Comparison of ENCODE assay signal across 8 cellular contexts in genomic region chr14:87992720-87993484, GRCh38. TPM values are rescaled to one million over a fixed set of nuclear protein-coding genes. Genes with fewer than 3 reads are reported as not detected.
DNase-seq lines count a peak whose midpoint lies in the region; ATAC-seq and TF ChIP-seq lines count a peak whose summit lies in the region.

TSS of gene GALC (minus strand) at chr14:87993182. CDS start at chr14:87993164, 18 bp downstream.

- H3K4me3 ChIP-seq in HUES64 (ENCODE audit: low read length): peak within 1 kb of the TSS; percentile 72
- H3K4me3 ChIP-seq in fibroblast of lung (replicated peaks in 1 of 4; ENCODE audit: control extremely low read depth in 1 of 4, insufficient read depth in 1 of 4, low read depth in 3 of 4, low read length in 4 of 4): peak within 1 kb of the TSS; percentile 45 to 80 (median 69)

- H3K4me1 Mint-ChIP-seq in naive thymus-derived CD8-positive, alpha-beta T cell: peaks cover 43 to 80% (median 69%) of the 10 kb centered on the region in 4 donors
- H3K4me1 Mint-ChIP-seq in stimulated activated naive B cell treated with anti-CD40 and anti-IgM and Interleukin-4, amounts not matched to agents 10 μg/mL and 1 μg/mL and 100 μg/mL, for 72 hours: peaks cover 33 to 38% of the 10 kb centered on the region in 2 donors

- peak within 1 kb of the TSS; percentile 73 for H3K4me2 ChIP-seq in fibroblast of lung (ENCODE audit: extremely low read depth, insufficient read depth, low read length)

- peak; percentile 90 for DNase-seq in COR-L47 (lab: John Stamatoyannopoulos, UW)
- peak; percentile 46 for DNase-seq in RPMI8226
- peak; percentile 94 for DNase-seq in activated T-helper 9 cell treated with anti-CD3 and anti-CD28 coated beads, Interleukin-2, amount 50 U/mL, for 16 hours (ENCODE audit: low read depth)
- peak; percentile 90 to 94 for DNase-seq in fibroblast of lung (ENCODE audit: low read depth in 2 of 2)
- peak; percentile 87 to 97 (median 94) for DNase-seq in naive thymus-derived CD8-positive, alpha-beta T cell
- peak; percentile 95 for DNase-seq in stimulated activated naive B cell treated with anti-CD40 and anti-IgM and Interleukin-4, amounts not matched to agents 10 μg/mL and 1 μg/mL and 100 μg/mL, for 72 hours

- no peaks in the 10 kb centered on the region for H4K20me1 ChIP-seq in fibroblast of lung (ENCODE audit: control insufficient read depth, extremely low read depth, insufficient read depth, low read length)

- no peaks in the 10 kb centered on the region for H3K27me3 Mint-ChIP-seq in naive thymus-derived CD8-positive, alpha-beta T cell
- no peaks in the 10 kb centered on the region for H3K27me3 Mint-ChIP-seq in stimulated activated naive B cell treated with anti-CD40 and anti-IgM and Interleukin-4, amounts not matched to agents 10 μg/mL and 1 μg/mL and 100 μg/mL, for 72 hours

- TF ChIP-seq CTCF in fibroblast of lung (conservative IDR thresholded peaks at IDR 0.05 in 1 of 2, IDR thresholded peaks at IDR 0.05 in 1 of 2; ENCODE audit: low read depth in 1 of 2, low read length in 2 of 2): no peak

- H3K9ac ChIP-seq in HUES64 (ENCODE audit: low read depth, low read length) (peak within 1 kb of the TSS; percentile 87), fibroblast of lung (ENCODE audit: insufficient read depth, low read length) (peak within 1 kb of the TSS; percentile 71)

- H2AFZ ChIP-seq in fibroblast of lung (ENCODE audit: low read length): peak within 1 kb of the TSS; percentile 97

- H3K4me1 ChIP-seq in HUES64 (ENCODE audit: insufficient read depth, low read length) (peaks cover 6% of the 10 kb centered on the region; the same call in 1 of the 2 replicates), fibroblast of lung (ENCODE audit: control insufficient read depth, extremely low read depth, insufficient read depth, low read length) (peaks cover 4% of the 10 kb centered on the region)

- POLR2A ChIA-PET in naive thymus-derived CD8-positive, alpha-beta T cell (lab: Charles Lee): interaction anchor here (0.7 to 7.2 kb wide), 14 partner anchors 9 to 176 kb away, joined by 3 to 125 read pairs (median 7); partner anchors contain the start of gene GPR65

- peak within 1 kb of the TSS; percentile 78 for H3K27ac ChIP-seq in HUES64 (ENCODE audit: low read depth, low read length)
- peak within 1 kb of the TSS; percentile 85 for H3K27ac ChIP-seq in fibroblast of lung (ENCODE audit: insufficient read depth, low read length)

- H3K36me3 ChIP-seq in HUES64 (ENCODE audit: insufficient read depth, low read length): no peaks in the 10 kb centered on the region
- H3K36me3 ChIP-seq in fibroblast of lung (ENCODE audit: control insufficient read depth, insufficient read depth, low read length): no peaks in the 10 kb centered on the region

- no peaks in the 10 kb centered on the region for H3K79me2 ChIP-seq in fibroblast of lung (ENCODE audit: control insufficient read depth, insufficient read depth, low read length)

- 1% methylated on average over 79 of the region's 79 CpGs for WGBS in HUES64

- H3K9me3 ChIP-seq in HUES64 (ENCODE audit: insufficient read depth, low read depth, low read length) (no peaks in the 10 kb centered on the region), fibroblast of lung (ENCODE audit: control insufficient read depth, insufficient read depth, low read depth, low read length) (no peaks in the 10 kb centered on the region)

- ATAC-seq in GM21360 (IDR thresholded peaks at IDR 0.05; ENCODE audit: unreplicated experiment): peak; percentile 86
- ATAC-seq in naive thymus-derived CD8-positive, alpha-beta T cell: peak; percentile 84 to 88
- ATAC-seq in stimulated activated naive B cell treated with anti-CD40 and anti-IgM and Interleukin-4, amounts not matched to agents 10 μg/mL and 1 μg/mL and 100 μg/mL, for 72 hours (replicated peaks): peak; percentile 85 to 87

- H3K4me3 Mint-ChIP-seq in naive thymus-derived CD8-positive, alpha-beta T cell: peak within 1 kb of the TSS; percentile 83 to 99 (median 97)
- H3K4me3 Mint-ChIP-seq in stimulated activated naive B cell treated with anti-CD40 and anti-IgM and Interleukin-4, amounts not matched to agents 10 μg/mL and 1 μg/mL and 100 μg/mL, for 72 hours: peak within 1 kb of the TSS; percentile 85 to 90

- peak within 1 kb of the TSS; percentile 99 to 100 (median 99) for H3K27ac Mint-ChIP-seq in naive thymus-derived CD8-positive, alpha-beta T cell
- H3K27ac Mint-ChIP-seq in stimulated activated naive B cell treated with anti-CD40 and anti-IgM and Interleukin-4, amounts not matched to agents 10 μg/mL and 1 μg/mL and 100 μg/mL, for 72 hours: peak within 1 kb of the TSS; percentile 98

- H3K27me3 ChIP-seq in HUES64 (ENCODE audit: insufficient read depth, low read length) (no peaks in the 10 kb centered on the region), fibroblast of lung (ENCODE audit: control insufficient read depth, insufficient read depth, low read length) (no peaks in the 10 kb centered on the region)

- H3K36me3 Mint-ChIP-seq in naive thymus-derived CD8-positive, alpha-beta T cell: peaks cover 0 to 2% (median 0%) of the 10 kb centered on the region in 3 donors
- H3K36me3 Mint-ChIP-seq in stimulated activated naive B cell treated with anti-CD40 and anti-IgM and Interleukin-4, amounts not matched to agents 10 μg/mL and 1 μg/mL and 100 μg/mL, for 72 hours: no peaks in the 10 kb centered on the region

- no peaks in the 10 kb centered on the region for H3K9me3 Mint-ChIP-seq in naive thymus-derived CD8-positive, alpha-beta T cell
- H3K9me3 Mint-ChIP-seq in stimulated activated naive B cell treated with anti-CD40 and anti-IgM and Interleukin-4, amounts not matched to agents 10 μg/mL and 1 μg/mL and 100 μg/mL, for 72 hours: no peaks in the 10 kb centered on the region

RNA-seq across cellular contexts. Expression of gene GALC, which starts in this region (rescaled TPM):
- 11.4 TPM for polyA plus RNA-seq in HUES64 (2013, experiment 1 of 2)
- 15.8 TPM for polyA plus RNA-seq in HUES64 (2013, experiment 2 of 2)
- total RNA-seq in fibroblast of lung: 18.7 and 22.8 TPM in 2 replicates
- 12.9 and 13.3 TPM in 2 replicates for polyA plus RNA-seq in fibroblast of lung
- polyA plus RNA-seq in fibroblast of lung (2012): 8.4 and 9.0 TPM in 2 replicates
- polyA minus RNA-seq in fibroblast of lung (ENCODE audit: low replicate concordance): 3.1 and 4.0 TPM in 2 replicates
- total RNA-seq in naive thymus-derived CD8-positive, alpha-beta T cell: 10 to 100 TPM; 19.7 to 24.4 TPM
- polyA plus RNA-seq in naive thymus-derived CD8-positive, alpha-beta T cell: 10 to 100 TPM in 1 of 3 donors, 1 to 10 TPM in 2; 8.1 to 18.7 (median 9.0) TPM

Comparison
In these comparisons a context has a peak if more than half of its experiments do, and no peak if none do; other contexts are left out.
1. Peak in every context shown above with its lines: DNase-seq, ATAC-seq, H3K4me3 ChIP-seq and H3K27ac ChIP-seq.